ENCODE assay signal across 1 cellular context in genomic region chr2:100004959-100005387, GRCh38.
TF ChIP-seq lines count a peak whose summit lies in the region.

No MANE protein-coding gene starts in this region.

TF ChIP-seq in HEK293, 187 proteins besides CTCF, POLR2A, EP300 and RAD21 (continued from another document and continues in another):
- TF ChIP-seq PRDM4 (tag by site-specific recombination; IDR thresholded peaks at IDR 0.05) (peak; percentile 81), ZBTB17 (tag by site-specific recombination; IDR thresholded peaks at IDR 0.05) (0 out of 2 replicates have a peak, but pooled peaks have one; percentile 33), ZNF521 (tag by site-specific recombination; IDR thresholded peaks at IDR 0.05) (no peak), ZNF670 (tag by site-specific recombination; IDR thresholded peaks at IDR 0.05; ENCODE audit: low read depth) (no peak), GLI4 (tag by site-specific recombination; IDR thresholded peaks at IDR 0.05) (no peak), ZNF776 (tag by site-specific recombination; IDR thresholded peaks at IDR 0.05; ENCODE audit: borderline replicate concordance) (no peak), ZNF645 (tag by site-specific recombination; IDR thresholded peaks at IDR 0.05) (0 out of 2 replicates have a peak, but pooled peaks have one; percentile 46), ZNF132 (tag by site-specific recombination; IDR thresholded peaks at IDR 0.05; ENCODE audit: borderline replicate concordance) (no peak), SCRT1 (tag by site-specific recombination; IDR thresholded peaks at IDR 0.05; ENCODE audit: borderline replicate concordance) (0 out of 2 replicates have a peak, but pooled peaks have one; percentile 32), ZNF654 (tag by site-specific recombination; IDR thresholded peaks at IDR 0.05; ENCODE audit: low read depth) (no peak), ZBTB11 (tag by site-specific recombination; conservative IDR thresholded peaks at IDR 0.05; ENCODE audit: low read depth) (no peak; the same call in 1 of the 2 replicates), ZBTB7A (tag by site-specific recombination; IDR thresholded peaks at IDR 0.05; ENCODE audit: low read depth) (no peak), HIC1 (tag by site-specific recombination; IDR thresholded peaks at IDR 0.05) (peak; percentile 54), ZNF555 (tag by site-specific recombination; conservative IDR thresholded peaks at IDR 0.05) (no peak; the same call in 1 of the 2 replicates), ZNF529 (tag by site-specific recombination; IDR thresholded peaks at IDR 0.05; ENCODE audit: insufficient replicate concordance) (no peak), ZNF416 (tag by site-specific recombination; IDR thresholded peaks at IDR 0.05) (no peak), ZNF266 (tag by site-specific recombination; IDR thresholded peaks at IDR 0.05; ENCODE audit: low read depth) (no peak), KLF9 (tag by site-specific recombination; IDR thresholded peaks at IDR 0.05; ENCODE audit: low read depth) (no peak), HOXA7 (CRISPR knock-in tag; IDR thresholded peaks at IDR 0.05; ENCODE audit: borderline replicate concordance) (no peak), ZNF433 (tag by site-specific recombination; IDR thresholded peaks at IDR 0.05; ENCODE audit: low read depth) (no peak), BCL11A (tag by site-specific recombination; IDR thresholded peaks at IDR 0.05; ENCODE audit: low read depth) (peak; percentile 70; the same call in 1 of the 2 replicates), ATF2 (tag by site-specific recombination; IDR thresholded peaks at IDR 0.05; ENCODE audit: low read depth) (peak; percentile 71), ZFP69B (tag by site-specific recombination; IDR thresholded peaks at IDR 0.05) (no peak), IKZF3 (tag by site-specific recombination; IDR thresholded peaks at IDR 0.05) (peak; percentile 94), KLF1 (tag by site-specific recombination; IDR thresholded peaks at IDR 0.05) (no peak), ZNF610 (tag by site-specific recombination; IDR thresholded peaks at IDR 0.05; ENCODE audit: borderline replicate concordance) (no peak), ZNF211 (tag by site-specific recombination; IDR thresholded peaks at IDR 0.05; ENCODE audit: low read depth) (no peak), MZF1 (tag by site-specific recombination; IDR thresholded peaks at IDR 0.05; ENCODE audit: borderline replicate concordance) (no peak), BCL11B (tag by site-specific recombination; IDR thresholded peaks at IDR 0.05; ENCODE audit: low read depth) (peak; percentile 70)
- TF ChIP-seq, protein P1, sequence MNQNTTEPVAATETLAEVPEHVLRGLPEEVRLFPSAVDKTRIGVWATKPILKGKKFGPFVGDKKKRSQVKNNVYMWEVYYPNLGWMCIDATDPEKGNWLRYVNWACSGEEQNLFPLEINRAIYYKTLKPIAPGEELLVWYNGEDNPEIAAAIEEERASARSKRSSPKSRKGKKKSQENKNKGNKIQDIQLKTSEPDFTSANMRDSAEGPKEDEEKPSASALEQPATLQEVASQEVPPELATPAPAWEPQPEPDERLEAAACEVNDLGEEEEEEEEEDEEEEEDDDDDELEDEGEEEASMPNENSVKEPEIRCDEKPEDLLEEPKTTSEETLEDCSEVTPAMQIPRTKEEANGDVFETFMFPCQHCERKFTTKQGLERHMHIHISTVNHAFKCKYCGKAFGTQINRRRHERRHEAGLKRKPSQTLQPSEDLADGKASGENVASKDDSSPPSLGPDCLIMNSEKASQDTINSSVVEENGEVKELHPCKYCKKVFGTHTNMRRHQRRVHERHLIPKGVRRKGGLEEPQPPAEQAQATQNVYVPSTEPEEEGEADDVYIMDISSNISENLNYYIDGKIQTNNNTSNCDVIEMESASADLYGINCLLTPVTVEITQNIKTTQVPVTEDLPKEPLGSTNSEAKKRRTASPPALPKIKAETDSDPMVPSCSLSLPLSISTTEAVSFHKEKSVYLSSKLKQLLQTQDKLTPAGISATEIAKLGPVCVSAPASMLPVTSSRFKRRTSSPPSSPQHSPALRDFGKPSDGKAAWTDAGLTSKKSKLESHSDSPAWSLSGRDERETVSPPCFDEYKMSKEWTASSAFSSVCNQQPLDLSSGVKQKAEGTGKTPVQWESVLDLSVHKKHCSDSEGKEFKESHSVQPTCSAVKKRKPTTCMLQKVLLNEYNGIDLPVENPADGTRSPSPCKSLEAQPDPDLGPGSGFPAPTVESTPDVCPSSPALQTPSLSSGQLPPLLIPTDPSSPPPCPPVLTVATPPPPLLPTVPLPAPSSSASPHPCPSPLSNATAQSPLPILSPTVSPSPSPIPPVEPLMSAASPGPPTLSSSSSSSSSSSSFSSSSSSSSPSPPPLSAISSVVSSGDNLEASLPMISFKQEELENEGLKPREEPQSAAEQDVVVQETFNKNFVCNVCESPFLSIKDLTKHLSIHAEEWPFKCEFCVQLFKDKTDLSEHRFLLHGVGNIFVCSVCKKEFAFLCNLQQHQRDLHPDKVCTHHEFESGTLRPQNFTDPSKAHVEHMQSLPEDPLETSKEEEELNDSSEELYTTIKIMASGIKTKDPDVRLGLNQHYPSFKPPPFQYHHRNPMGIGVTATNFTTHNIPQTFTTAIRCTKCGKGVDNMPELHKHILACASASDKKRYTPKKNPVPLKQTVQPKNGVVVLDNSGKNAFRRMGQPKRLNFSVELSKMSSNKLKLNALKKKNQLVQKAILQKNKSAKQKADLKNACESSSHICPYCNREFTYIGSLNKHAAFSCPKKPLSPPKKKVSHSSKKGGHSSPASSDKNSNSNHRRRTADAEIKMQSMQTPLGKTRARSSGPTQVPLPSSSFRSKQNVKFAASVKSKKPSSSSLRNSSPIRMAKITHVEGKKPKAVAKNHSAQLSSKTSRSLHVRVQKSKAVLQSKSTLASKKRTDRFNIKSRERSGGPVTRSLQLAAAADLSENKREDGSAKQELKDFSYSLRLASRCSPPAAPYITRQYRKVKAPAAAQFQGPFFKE (tag by site-specific recombination; IDR thresholded peaks at IDR 0.05; ENCODE audit: borderline replicate concordance) = no peak
- TF ChIP-seq, protein P2, sequence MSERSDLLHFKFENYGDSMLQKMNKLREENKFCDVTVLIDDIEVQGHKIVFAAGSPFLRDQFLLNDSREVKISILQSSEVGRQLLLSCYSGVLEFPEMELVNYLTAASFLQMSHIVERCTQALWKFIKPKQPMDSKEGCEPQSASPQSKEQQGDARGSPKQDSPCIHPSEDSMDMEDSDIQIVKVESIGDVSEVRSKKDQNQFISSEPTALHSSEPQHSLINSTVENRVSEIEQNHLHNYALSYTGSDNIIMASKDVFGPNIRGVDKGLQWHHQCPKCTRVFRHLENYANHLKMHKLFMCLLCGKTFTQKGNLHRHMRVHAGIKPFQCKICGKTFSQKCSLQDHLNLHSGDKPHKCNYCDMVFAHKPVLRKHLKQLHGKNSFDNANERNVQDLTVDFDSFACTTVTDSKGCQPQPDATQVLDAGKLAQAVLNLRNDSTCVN (tag by site-specific recombination; optimal IDR thresholded peaks at IDR 0.05) = no peak
- TF ChIP-seq, protein P3, sequence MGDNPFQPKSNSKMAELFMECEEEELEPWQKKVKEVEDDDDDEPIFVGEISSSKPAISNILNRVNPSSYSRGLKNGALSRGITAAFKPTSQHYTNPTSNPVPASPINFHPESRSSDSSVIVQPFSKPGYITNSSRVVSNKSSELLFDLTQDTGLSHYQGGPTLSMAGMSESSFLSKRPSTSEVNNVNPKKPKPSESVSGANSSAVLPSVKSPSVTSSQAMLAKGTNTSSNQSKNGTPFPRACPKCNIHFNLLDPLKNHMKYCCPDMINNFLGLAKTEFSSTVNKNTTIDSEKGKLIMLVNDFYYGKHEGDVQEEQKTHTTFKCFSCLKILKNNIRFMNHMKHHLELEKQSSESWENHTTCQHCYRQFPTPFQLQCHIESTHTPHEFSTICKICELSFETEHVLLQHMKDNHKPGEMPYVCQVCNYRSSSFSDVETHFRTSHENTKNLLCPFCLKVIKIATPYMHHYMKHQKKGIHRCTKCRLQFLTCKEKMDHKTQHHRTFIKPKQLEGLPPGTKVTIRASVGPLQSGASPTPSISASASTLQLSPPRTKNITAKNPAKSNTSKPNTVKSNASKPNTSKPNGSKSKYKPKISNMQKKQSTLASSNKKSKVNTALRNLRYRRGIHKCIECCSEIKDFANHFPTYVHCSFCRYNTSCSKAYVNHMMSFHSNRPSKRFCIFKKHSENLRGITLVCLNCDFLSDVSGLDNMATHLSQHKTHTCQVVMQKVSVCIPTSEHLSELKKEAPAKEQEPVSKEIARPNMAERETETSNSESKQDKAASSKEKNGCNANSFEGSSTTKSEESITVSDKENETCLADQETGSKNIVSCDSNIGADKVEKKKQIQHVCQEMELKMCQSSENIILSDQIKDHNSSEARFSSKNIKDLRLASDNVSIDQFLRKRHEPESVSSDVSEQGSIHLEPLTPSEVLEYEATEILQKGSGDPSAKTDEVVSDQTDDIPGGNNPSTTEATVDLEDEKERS (tag by site-specific recombination; IDR thresholded peaks at IDR 0.05) = no peak
